In the genomic region with DNA sequence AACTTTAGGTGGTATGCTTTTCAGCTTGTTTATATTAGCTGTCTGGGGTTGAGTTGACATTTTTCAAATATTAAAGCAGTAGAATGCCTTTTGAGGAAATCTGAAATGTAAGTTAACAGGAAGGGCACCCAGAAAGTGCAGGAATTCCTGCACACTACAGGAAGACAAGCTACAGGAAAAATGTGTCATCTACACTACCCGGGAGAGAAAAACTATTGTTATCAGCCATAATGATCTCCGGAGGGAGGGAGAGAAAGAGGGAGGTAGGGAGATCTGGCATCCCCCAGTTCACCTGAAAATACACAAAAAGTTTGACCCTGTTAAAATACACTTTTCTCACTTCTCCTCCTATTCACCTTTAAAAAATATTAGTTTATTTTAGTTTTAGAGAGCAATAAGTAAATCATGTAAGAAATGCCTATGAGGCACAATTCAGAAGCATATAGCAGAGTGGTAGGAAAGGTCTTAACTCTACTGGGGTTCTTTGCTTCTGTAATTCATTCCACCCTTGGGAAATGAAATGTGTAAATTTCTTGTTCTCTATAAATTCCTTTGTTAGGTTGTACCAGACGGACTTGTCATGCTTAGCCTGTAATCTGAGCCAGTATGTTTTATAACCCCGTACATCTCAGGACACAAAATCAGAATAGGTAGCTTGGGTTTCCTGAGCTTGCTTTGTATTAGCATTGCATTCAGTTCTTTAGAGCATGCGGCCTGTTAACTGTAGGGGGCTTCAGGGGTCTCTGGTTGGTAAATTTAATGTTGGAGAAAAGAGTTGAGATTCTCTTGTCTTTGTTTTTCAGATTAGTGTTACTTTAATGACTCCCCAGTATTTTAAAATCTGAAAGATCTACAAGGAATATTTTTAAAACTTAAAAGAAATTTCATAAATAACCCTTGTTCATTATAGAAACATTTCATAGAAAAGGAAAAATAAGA, we compare ENCODE assay signal across 14 cellular contexts. TPM values are rescaled to one million over a fixed set of nuclear protein-coding genes. Genes with fewer than 3 reads are reported as not detected.
DNase-seq lines count a peak whose midpoint lies in the region; ATAC-seq and TF ChIP-seq lines count a peak whose summit lies in the region.
"Had no signal": no experiment of that assay in that cellular context is flagged by ENCODE, and none has a peak within 500 bp of the region (broad histone marks: within the 10 kb centered on the region; RNA-seq: fewer than 3 reads in every experiment).

No MANE protein-coding gene starts in this region.

- no peak overlapping the region for H3K27ac ChIP-seq in H9 (ENCODE audit: insufficient read length, low read depth, low read length)
- peak overlapping the region; percentile 39 to 74; a peak in 3 of 4 replicates for H3K27ac ChIP-seq in SK-N-SH (ENCODE audit: low read depth in 2 of 2, low read length in 1 of 2)
- peak overlapping the region in 3 of 4 donors; percentile 1 to 38 (median 3) for H3K27ac ChIP-seq in gastroesophageal sphincter
- H3K27ac ChIP-seq in psoas muscle: peak overlapping the region; percentile 84
- H3K27ac ChIP-seq in trophoblast cell (ENCODE audit: low read depth, low read length): no peak overlapping the region
- no peak overlapping the region for H3K27ac ChIP-seq in ovary
- H3K27ac ChIP-seq: pancreas had no signal

- no peak overlapping the region for H4K12ac ChIP-seq in trophoblast cell (ENCODE audit: low read depth, low read length)

- no peaks in the 10 kb centered on the region; a peak in 1 of 5 replicates for H3K9me3 Mint-ChIP-seq in H9

- peak overlapping the region; percentile 74 to 87 (median 84); a peak in 6 of 7 replicates for H3K27ac Mint-ChIP-seq in H9

- H3K79me1 ChIP-seq in H9 (ENCODE audit: insufficient read depth, low read depth, low read length, poor library complexity, severe bottlenecking): no peaks in the 10 kb centered on the region
- no peaks in the 10 kb centered on the region for H3K79me1 ChIP-seq in trophoblast cell (ENCODE audit: low read length)

- H3K9me3 ChIP-seq in H9 (ENCODE audit: control insufficient read depth, low read depth, low read length) (no peaks in the 10 kb centered on the region), SK-N-SH (no peaks in the 10 kb centered on the region), gastroesophageal sphincter (no peaks in the 10 kb centered on the region), psoas muscle (no peaks in the 10 kb centered on the region), trophoblast cell (ENCODE audit: insufficient read depth, low read depth, low read length) (no peaks in the 10 kb centered on the region), ovary (no peaks in the 10 kb centered on the region)
- H3K9me3 ChIP-seq: pancreas had no signal

- peaks cover 2 to 6% (median 3%) of the 10 kb centered on the region in 3 experiments; a peak in 5 of 7 replicates for H3K36me3 Mint-ChIP-seq in H9 (ENCODE audit: insufficient read depth in 1 of 3, low read depth in 3 of 3)

- DNase-seq in H9 (no peak), SK-N-SH (no peak), psoas muscle (no peak), trophoblast cell (no peak), ovary (no peak), pons (ENCODE audit: low spot score) (no peak), NCI-H524 (lab: John Stamatoyannopoulos, UW) (no peak)
- DNase-seq: activated T-cell treated with anti-CD3 and anti-CD28 coated beads, Interleukin-2, amount 50 U/mL, for 48 hours; COR-L47; Kasumi-1; pancreas; stimulated activated CD4-positive, alpha-beta T cell treated with anti-CD3 and anti-CD28 coated beads, Interleukin-2, amount 100 ng/mL, for 24 hours; stimulated activated naive CD4-positive, alpha-beta T cell had no signal

- peaks cover 3% of the 10 kb centered on the region; the same call in 1 of the 2 replicates for H3K79me2 ChIP-seq in H9 (ENCODE audit: insufficient read depth, low read length)
- H3K79me2 ChIP-seq in SK-N-SH (ENCODE audit: insufficient read depth): peaks cover 13% of the 10 kb centered on the region; the same call in 1 of the 2 replicates
- no peaks in the 10 kb centered on the region for H3K79me2 ChIP-seq in trophoblast cell (ENCODE audit: control insufficient read depth, insufficient read depth, low read length, poor library complexity)

- H2AK5ac ChIP-seq in H9 (ENCODE audit: insufficient read length, low read length): no peak overlapping the region
- H2AK5ac ChIP-seq in trophoblast cell (ENCODE audit: low read length): no peak overlapping the region

- ATAC-seq in gastroesophageal sphincter (no peak), psoas muscle (peak in 3 of 4 donors; percentile 33 to 48 (median 35))
- ATAC-seq: pancreas had no signal

- H3K14ac ChIP-seq in H9 (ENCODE audit: insufficient read depth, low read length): no peak overlapping the region
- H3K14ac ChIP-seq in trophoblast cell (ENCODE audit: low read length): no peak overlapping the region

- no peak overlapping the region; a peak in 2 of 5 replicates for H3K4me3 Mint-ChIP-seq in H9

- H3F3A ChIP-seq in SK-N-SH (replicated peaks; ENCODE audit: insufficient read depth): peaks cover 4% of the 10 kb centered on the region

- H3K4ac ChIP-seq in H9 (ENCODE audit: low read depth, low read length) (no peak overlapping the region), trophoblast cell (ENCODE audit: low read depth, low read length) (no peak overlapping the region)

- no peaks in the 10 kb centered on the region for H3K27me3 Mint-ChIP-seq in H9 (ENCODE audit: low read depth)

- TF ChIP-seq CTCF in H9 (conservative IDR thresholded peaks at IDR 0.05) (peak; percentile 33; the same call in 2 of the 3 replicates), SK-N-SH (IDR thresholded peaks at IDR 0.05) (no peak), gastroesophageal sphincter (IDR thresholded peaks at IDR 0.05) (no peak), psoas muscle (IDR thresholded peaks at IDR 0.05) (no peak), ovary (IDR thresholded peaks at IDR 0.05) (no peak)

- no peak overlapping the region for H2BK12ac ChIP-seq in H9 (ENCODE audit: insufficient read length, low read depth, low read length)
- H2BK12ac ChIP-seq in trophoblast cell (ENCODE audit: low read length): no peak overlapping the region

- no peaks in the 10 kb centered on the region for H3K9me2 ChIP-seq in SK-N-SH

- TF ChIP-seq POLR2A in gastroesophageal sphincter (IDR thresholded peaks at IDR 0.05) (no peak), ovary (IDR thresholded peaks at IDR 0.05) (no peak)

- H4K8ac ChIP-seq in H9 (replicated peaks; ENCODE audit: insufficient read length, low read depth, low read length): no peak overlapping the region
- H4K8ac ChIP-seq in trophoblast cell (ENCODE audit: low read depth, low read length): no peak overlapping the region

- TF ChIP-seq EP300 in SK-N-SH (IDR thresholded peaks at IDR 0.05; ENCODE audit: borderline replicate concordance in 1 of 2, low read depth in 1 of 2, low read length in 1 of 2): no peak
- no peak for TF ChIP-seq EP300 in gastroesophageal sphincter (IDR thresholded peaks at IDR 0.05)
- TF ChIP-seq EP300 in ovary (IDR thresholded peaks at IDR 0.05): no peak

- POLR2A ChIA-PET in SK-N-SH (lab: Yijun Ruan, JAX): no interaction called here

- intact Hi-C loops in psoas muscle (cut with DNase I) (loop anchor here in 1 of 2 donors (5.0 kb wide), 1 partner anchor 34 kb away; no protein-coding TSS in a partner anchor), ovary (cut with DNase I) (no loop called here)

- no peak overlapping the region for H4K91ac ChIP-seq in H9 (ENCODE audit: insufficient read length, low read depth, low read length)
- no peak overlapping the region for H4K91ac ChIP-seq in trophoblast cell (ENCODE audit: low read depth, low read length)

- no peaks in the 10 kb centered on the region for H3K27me3 ChIP-seq in H9 (ENCODE audit: insufficient read depth, low read length)
- no peaks in the 10 kb centered on the region for H3K27me3 ChIP-seq in SK-N-SH (ENCODE audit: insufficient read depth)
- H3K27me3 ChIP-seq in gastroesophageal sphincter: no peaks in the 10 kb centered on the region
- H3K27me3 ChIP-seq in psoas muscle (ENCODE audit: insufficient read depth in 3 of 3, low read length in 2 of 3): no peaks in the 10 kb centered on the region
- H3K27me3 ChIP-seq in trophoblast cell (ENCODE audit: insufficient read depth, low read length): no peaks in the 10 kb centered on the region
- H3K27me3 ChIP-seq in ovary: no peaks in the 10 kb centered on the region
- H3K27me3 ChIP-seq: pancreas had no signal

- no peak overlapping the region for H2BK20ac ChIP-seq in H9 (ENCODE audit: low read depth, low read length, poor library complexity, severe bottlenecking)

- no peak overlapping the region for H3K9ac ChIP-seq in H9 (ENCODE audit: extremely low read depth, insufficient read length, low read length)
- peak overlapping the region; percentile 9; the same call in 1 of the 2 replicates for H3K9ac ChIP-seq in SK-N-SH
- no peak overlapping the region for H3K9ac ChIP-seq in trophoblast cell (ENCODE audit: low read length)

- H3K4me1 ChIP-seq in H9 (ENCODE audit: insufficient read depth, low read length): no peaks in the 10 kb centered on the region
- peaks cover 21 to 28% of the 10 kb centered on the region in 2 experiments; a peak in 3 of 4 replicates for H3K4me1 ChIP-seq in SK-N-SH (ENCODE audit: control insufficient read depth in 1 of 2, insufficient read depth in 2 of 2, low read depth in 1 of 2, low read length in 1 of 2)
- peaks cover 6 to 47% (median 8%) of the 10 kb centered on the region in 3 donors for H3K4me1 ChIP-seq in gastroesophageal sphincter
- H3K4me1 ChIP-seq in psoas muscle: peaks cover 47% of the 10 kb centered on the region
- no peaks in the 10 kb centered on the region for H3K4me1 ChIP-seq in trophoblast cell (ENCODE audit: control insufficient read depth in 1 of 2, insufficient read depth in 2 of 2, low read length in 2 of 2)
- H3K4me1 ChIP-seq in ovary (ENCODE audit: insufficient read depth): no peaks in the 10 kb centered on the region

- peaks cover 5 to 13% of the 10 kb centered on the region in 2 experiments for H3K4me1 Mint-ChIP-seq in H9

- H3K23ac ChIP-seq in H9 (ENCODE audit: insufficient read length, low read depth, low read length) (no peak overlapping the region), trophoblast cell (ENCODE audit: low read length) (no peak overlapping the region)

- H3K36me3 ChIP-seq in SK-N-SH (replicated peaks in 1 of 2; ENCODE audit: control insufficient read depth in 1 of 2, insufficient read depth in 2 of 2, low read length in 1 of 2) (no peaks in the 10 kb centered on the region), gastroesophageal sphincter (no peaks in the 10 kb centered on the region), psoas muscle (ENCODE audit: insufficient read depth in 1 of 2, low read depth in 1 of 2) (no peaks in the 10 kb centered on the region), trophoblast cell (ENCODE audit: control insufficient read depth in 1 of 2, insufficient read depth in 2 of 2, low read length in 2 of 2) (no peaks in the 10 kb centered on the region), ovary (no peaks in the 10 kb centered on the region)
- H3K36me3 ChIP-seq: pancreas had no signal

- H3K4me2 ChIP-seq in H9 (ENCODE audit: insufficient read depth, insufficient read length, low read length) (peak overlapping the region; percentile 16), SK-N-SH (peak overlapping the region; percentile 64), trophoblast cell (ENCODE audit: low read length) (no peak overlapping the region)

- H4K20me1 ChIP-seq in H9 (ENCODE audit: control insufficient read depth, insufficient read depth, insufficient read length) (no peaks in the 10 kb centered on the region), SK-N-SH (ENCODE audit: insufficient read depth) (no peaks in the 10 kb centered on the region)

- H3K23me2 ChIP-seq in H9 (ENCODE audit: insufficient read length, low read depth, low read length, poor library complexity, severe bottlenecking): peaks cover 7% of the 10 kb centered on the region

- H3K56ac ChIP-seq in H9 (ENCODE audit: insufficient read length, low read depth, low read length): no peak overlapping the region

- no peak overlapping the region for H4K5ac ChIP-seq in H9 (ENCODE audit: insufficient read length, low read depth, low read length)

- WGBS in H9 (ENCODE audit: extremely low coverage, insufficient read length, low lambda C conversion rate): no CpG with 5 or more reads among the region's 5 CpGs
- 21% methylated on average over 5 of the region's 5 CpGs for WGBS in SK-N-SH (ENCODE audit: low lambda C conversion rate)
- WGBS in gastroesophageal sphincter (ENCODE audit: low coverage in 1 of 2), 2 donors: 19 to 37% methylated on average over 5 of the region's 5 CpGs
- WGBS in psoas muscle, 3 donors: 15 to 26% (median 23%) methylated on average over 5 of the region's 5 CpGs
- WGBS in trophoblast cell (ENCODE audit: extremely low coverage, insufficient coverage, insufficient read length): no CpG with 5 or more reads among the region's 5 CpGs
- WGBS in ovary, 3 donors: 38 to 48% (median 40%) methylated on average over 5 of the region's 5 CpGs

- H2BK15ac ChIP-seq in H9 (ENCODE audit: low read depth, low read length): no peak overlapping the region

- CTCF ChIA-PET in SK-N-SH (lab: Yijun Ruan, JAX): interaction anchor here (1.0 kb wide), 1 partner anchor 23 kb away, joined by 4 read pairs; no protein-coding TSS in a partner anchor

- H2AFZ ChIP-seq in H9 (ENCODE audit: low read length) (no peak overlapping the region), SK-N-SH (ENCODE audit: low read depth) (peak overlapping the region; percentile 72), trophoblast cell (ENCODE audit: insufficient read depth, low read length, poor library complexity) (no peak overlapping the region)

- H3T11ph ChIP-seq in H9 (ENCODE audit: low read length): no peak overlapping the region

- no peak for TF ChIP-seq RAD21 in SK-N-SH (IDR thresholded peaks at IDR 0.05; ENCODE audit: low read length)

- H2BK5ac ChIP-seq in H9 (ENCODE audit: insufficient read length, low read length) (no peak overlapping the region), trophoblast cell (ENCODE audit: low read depth, low read length, poor library complexity) (no peak overlapping the region)

- H2BK120ac ChIP-seq in H9 (ENCODE audit: low read depth, low read length, poor library complexity, severe bottlenecking) (no peak overlapping the region), trophoblast cell (ENCODE audit: insufficient read depth, low read length, poor library complexity) (no peak overlapping the region)

- H3K4me3 ChIP-seq in SK-N-SH (ENCODE audit: low read depth in 2 of 2, low read length in 1 of 2): peak overlapping the region; percentile 18 to 19; a peak in 3 of 4 replicates
- peak overlapping the region in 1 of 2 donors; percentile 11 for H3K4me3 ChIP-seq in gastroesophageal sphincter
- H3K4me3 ChIP-seq in psoas muscle: peak overlapping the region; percentile 76
- H3K4me3 ChIP-seq in trophoblast cell (ENCODE audit: low read depth, low read length): no peak overlapping the region
- H3K4me3 ChIP-seq in ovary: no peak overlapping the region
- H3K4me3 ChIP-seq: pancreas had no signal

- H3K18ac ChIP-seq in H9 (ENCODE audit: insufficient read length, low read depth, low read length): no peak overlapping the region
- no peak overlapping the region for H3K18ac ChIP-seq in trophoblast cell (ENCODE audit: low read length)

RNA-seq across cellular contexts. Expression of gene MAP2K6, which starts 3.3 kb away (rescaled TPM):
- total RNA-seq in H9 (2021): 17.7 and 18.9 TPM in 2 replicates
- 6.5 and 6.7 TPM in 2 replicates for polyA plus RNA-seq in SK-N-SH (2012; rRNA removed)
- polyA plus RNA-seq in SK-N-SH (2012; cell fraction: cytosol; rRNA removed): 7.0 and 8.1 TPM in 2 replicates
- polyA plus RNA-seq in SK-N-SH (2012; cell fraction: nucleus; rRNA removed): 1.4 and 2.8 TPM in 2 replicates
- total RNA-seq in gastroesophageal sphincter: 1 to 10 TPM in 3 of 4 donors, under 1 TPM in 1; 0.69 to 8.7 (median 2.4) TPM
- total RNA-seq in psoas muscle: 100 to 1,000 TPM in 1 of 4 donors, 10 to 100 TPM in 3; 32.1 to 102 (median 46.3) TPM
- polyA plus RNA-seq in psoas muscle: 100 to 1,000 TPM in 1 of 3 donors, 10 to 100 TPM in 1, 1 to 10 TPM in 1; 6.4 to 127 (median 64.0) TPM
- 3.2 and 3.7 TPM in 2 replicates for polyA plus RNA-seq in trophoblast cell (2013)
- 1 to 10 TPM; 1.4 to 8.4 (median 3.8) TPM for total RNA-seq in ovary
- 1 to 10 TPM; 1.0 to 3.5 TPM for polyA plus RNA-seq in ovary

Comparison
In these comparisons a context has a peak if more than half of its experiments do, and no peak if none do; other contexts are left out.
1. H3K27ac ChIP-seq: peak in SK-N-SH (2 of 2), gastroesophageal sphincter (3 of 4) and psoas muscle (single experiment); none in H9 (single experiment), trophoblast cell (single experiment) and ovary (0 of 2).
2. H3K4me3 ChIP-seq: peak in SK-N-SH (2 of 2) and psoas muscle (single experiment); none in trophoblast cell (single experiment) and ovary (single experiment).